ENCODE assay signal across 12 cellular contexts in genomic region chr4:70382691-70383181, GRCh38. TPM values are rescaled to one million over a fixed set of nuclear protein-coding genes. Genes with fewer than 3 reads are reported as not detected.
"Had no signal": no experiment of that assay in that cellular context is flagged by ENCODE, and none has a peak within 500 bp of the region (broad histone marks: within the 10 kb centered on the region; RNA-seq: fewer than 3 reads in every experiment).

SMR3B (plus strand) TSS chr4:70383131; CDS start chr4:70384511, 1,380 bp downstream.

- H3K4me1 ChIP-seq: HAP-1 had no signal

- H3K36me3 ChIP-seq: HAP-1 had no signal

- H3K4me2 ChIP-seq: KMS-11 had no signal

- H3K9ac ChIP-seq: GM23248, KMS-11 had no signal

- H3K9me3 ChIP-seq: HAP-1 had no signal

- H3K27ac ChIP-seq: GM23248, HL-60, KMS-11 had no signal

- FAIRE-seq: HepG2 had no signal

- DNase-seq: GM23248, GOT3, H7, HFFc6, KBM-7 had no signal

- H2AFZ ChIP-seq: GM23248 had no signal

- H3K4me3 ChIP-seq: GM23248, HAP-1 had no signal

RNA-seq across cellular contexts. Expression of gene SMR3B, which starts in this region (rescaled TPM):
- total RNA-seq: GM23248, H4, H7, HepG2, HFFc6, HT1080 had no signal
- polyA plus RNA-seq: GM23248, HepG2, IgD-negative memory B cell had no signal
